Comparison of ENCODE assay signal across 1 cellular context in the genomic region with DNA sequence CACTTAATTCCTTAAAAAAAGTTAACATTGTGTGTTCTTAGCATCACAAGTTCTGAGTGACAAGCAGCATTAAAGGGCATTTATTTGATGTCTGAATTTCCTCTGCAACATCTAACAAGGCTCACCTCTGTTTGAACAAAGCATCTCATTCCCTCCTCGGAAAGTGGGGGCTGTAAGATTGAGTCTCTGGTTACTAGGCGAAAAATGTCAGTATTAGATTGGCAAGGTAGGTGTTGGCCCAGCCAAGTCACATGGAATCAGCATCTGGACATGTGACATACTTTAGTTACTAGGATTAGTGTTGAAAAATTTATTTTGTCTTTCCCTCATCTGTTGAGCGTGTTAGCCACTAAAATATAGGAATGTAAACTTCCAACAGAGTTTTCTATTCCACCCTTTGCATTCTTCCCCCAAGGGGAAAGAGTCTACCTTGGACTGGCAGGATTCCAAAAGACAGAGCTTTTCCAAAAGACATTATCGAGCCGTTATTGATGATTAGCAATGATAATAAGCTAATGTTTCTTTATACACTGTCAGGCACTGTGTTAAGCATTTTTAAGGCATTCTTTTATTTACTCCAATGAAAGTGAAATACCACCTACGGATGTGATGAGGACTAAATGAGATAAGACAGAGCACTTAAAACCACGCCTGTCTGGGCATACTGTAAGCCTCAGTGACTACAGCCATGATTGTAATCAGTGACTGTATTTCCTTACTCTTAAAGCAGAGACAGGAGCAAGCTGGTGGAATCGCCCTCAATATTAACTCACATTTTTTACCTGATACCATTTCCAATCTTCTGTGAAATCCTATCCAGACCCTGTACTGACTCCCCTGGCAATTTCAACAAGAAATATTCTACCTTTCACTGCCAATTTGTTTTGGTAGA.
TF ChIP-seq lines count a peak whose summit lies in the region.

No MANE protein-coding gene starts in this region.

TF ChIP-seq in K562, 482 proteins besides CTCF, POLR2A, EP300 and RAD21 (continued from another document and continues in another):
- TF ChIP-seq, protein P1, sequence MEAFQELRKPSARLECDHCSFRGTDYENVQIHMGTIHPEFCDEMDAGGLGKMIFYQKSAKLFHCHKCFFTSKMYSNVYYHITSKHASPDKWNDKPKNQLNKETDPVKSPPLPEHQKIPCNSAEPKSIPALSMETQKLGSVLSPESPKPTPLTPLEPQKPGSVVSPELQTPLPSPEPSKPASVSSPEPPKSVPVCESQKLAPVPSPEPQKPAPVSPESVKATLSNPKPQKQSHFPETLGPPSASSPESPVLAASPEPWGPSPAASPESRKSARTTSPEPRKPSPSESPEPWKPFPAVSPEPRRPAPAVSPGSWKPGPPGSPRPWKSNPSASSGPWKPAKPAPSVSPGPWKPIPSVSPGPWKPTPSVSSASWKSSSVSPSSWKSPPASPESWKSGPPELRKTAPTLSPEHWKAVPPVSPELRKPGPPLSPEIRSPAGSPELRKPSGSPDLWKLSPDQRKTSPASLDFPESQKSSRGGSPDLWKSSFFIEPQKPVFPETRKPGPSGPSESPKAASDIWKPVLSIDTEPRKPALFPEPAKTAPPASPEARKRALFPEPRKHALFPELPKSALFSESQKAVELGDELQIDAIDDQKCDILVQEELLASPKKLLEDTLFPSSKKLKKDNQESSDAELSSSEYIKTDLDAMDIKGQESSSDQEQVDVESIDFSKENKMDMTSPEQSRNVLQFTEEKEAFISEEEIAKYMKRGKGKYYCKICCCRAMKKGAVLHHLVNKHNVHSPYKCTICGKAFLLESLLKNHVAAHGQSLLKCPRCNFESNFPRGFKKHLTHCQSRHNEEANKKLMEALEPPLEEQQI (IDR thresholded peaks at IDR 0.05), result peak; percentile 51; the same call in 1 of the 2 replicates
- TF ChIP-seq TCF7 (IDR thresholded peaks at IDR 0.05; ENCODE audit: borderline replicate concordance), result no peak
- no peak for TF ChIP-seq U2AF2 (optimal IDR thresholded peaks at IDR 0.05; ENCODE audit: low read depth, low read length)
- TF ChIP-seq DACH1 (IDR thresholded peaks at IDR 0.05; ENCODE audit: partially characterized antibody), result peak; percentile 60
- TF ChIP-seq FOXK1 (CRISPR knock-in tag; IDR thresholded peaks at IDR 0.05; ENCODE audit: borderline replicate concordance), result no peak
- TF ChIP-seq ZNF232 (CRISPR knock-in tag; IDR thresholded peaks at IDR 0.05), result no peak
- TF ChIP-seq MEIS2 (IDR thresholded peaks at IDR 0.05; ENCODE audit: partially characterized antibody), result no peak
- TF ChIP-seq SIN3A (IDR thresholded peaks at IDR 0.05; ENCODE audit: borderline replicate concordance in 2 of 2, control insufficient read depth in 1 of 2, low read depth in 2 of 2, low read length in 2 of 2), result no peak
- TF ChIP-seq, protein P2, sequence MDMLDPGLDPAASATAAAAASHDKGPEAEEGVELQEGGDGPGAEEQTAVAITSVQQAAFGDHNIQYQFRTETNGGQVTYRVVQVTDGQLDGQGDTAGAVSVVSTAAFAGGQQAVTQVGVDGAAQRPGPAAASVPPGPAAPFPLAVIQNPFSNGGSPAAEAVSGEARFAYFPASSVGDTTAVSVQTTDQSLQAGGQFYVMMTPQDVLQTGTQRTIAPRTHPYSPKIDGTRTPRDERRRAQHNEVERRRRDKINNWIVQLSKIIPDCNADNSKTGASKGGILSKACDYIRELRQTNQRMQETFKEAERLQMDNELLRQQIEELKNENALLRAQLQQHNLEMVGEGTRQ (CRISPR knock-in tag; IDR thresholded peaks at IDR 0.05), result no peak
- TF ChIP-seq, protein P3, sequence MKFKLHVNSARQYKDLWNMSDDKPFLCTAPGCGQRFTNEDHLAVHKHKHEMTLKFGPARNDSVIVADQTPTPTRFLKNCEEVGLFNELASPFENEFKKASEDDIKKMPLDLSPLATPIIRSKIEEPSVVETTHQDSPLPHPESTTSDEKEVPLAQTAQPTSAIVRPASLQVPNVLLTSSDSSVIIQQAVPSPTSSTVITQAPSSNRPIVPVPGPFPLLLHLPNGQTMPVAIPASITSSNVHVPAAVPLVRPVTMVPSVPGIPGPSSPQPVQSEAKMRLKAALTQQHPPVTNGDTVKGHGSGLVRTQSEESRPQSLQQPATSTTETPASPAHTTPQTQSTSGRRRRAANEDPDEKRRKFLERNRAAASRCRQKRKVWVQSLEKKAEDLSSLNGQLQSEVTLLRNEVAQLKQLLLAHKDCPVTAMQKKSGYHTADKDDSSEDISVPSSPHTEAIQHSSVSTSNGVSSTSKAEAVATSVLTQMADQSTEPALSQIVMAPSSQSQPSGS (CRISPR knock-in tag; IDR thresholded peaks at IDR 0.05), result no peak
- no peak for TF ChIP-seq FOXA1 (IDR thresholded peaks at IDR 0.05; ENCODE audit: borderline replicate concordance)
- TF ChIP-seq TGIF2 (CRISPR knock-in tag; IDR thresholded peaks at IDR 0.05), result no peak
- TF ChIP-seq FOSL1 (tag; conservative IDR thresholded peaks at IDR 0.05), result peak; percentile 52; the same call in 1 of the 2 replicates
- TF ChIP-seq GTF2F1 (IDR thresholded peaks at IDR 0.05; ENCODE audit: low read depth, low read length), result no peak
- TF ChIP-seq U2AF1 (optimal IDR thresholded peaks at IDR 0.05; ENCODE audit: low read depth, low read length), result no peak
- no peak; the same call in 1 of the 2 replicates for TF ChIP-seq SMARCE1 (IDR thresholded peaks at IDR 0.05)
- TF ChIP-seq, protein P4, sequence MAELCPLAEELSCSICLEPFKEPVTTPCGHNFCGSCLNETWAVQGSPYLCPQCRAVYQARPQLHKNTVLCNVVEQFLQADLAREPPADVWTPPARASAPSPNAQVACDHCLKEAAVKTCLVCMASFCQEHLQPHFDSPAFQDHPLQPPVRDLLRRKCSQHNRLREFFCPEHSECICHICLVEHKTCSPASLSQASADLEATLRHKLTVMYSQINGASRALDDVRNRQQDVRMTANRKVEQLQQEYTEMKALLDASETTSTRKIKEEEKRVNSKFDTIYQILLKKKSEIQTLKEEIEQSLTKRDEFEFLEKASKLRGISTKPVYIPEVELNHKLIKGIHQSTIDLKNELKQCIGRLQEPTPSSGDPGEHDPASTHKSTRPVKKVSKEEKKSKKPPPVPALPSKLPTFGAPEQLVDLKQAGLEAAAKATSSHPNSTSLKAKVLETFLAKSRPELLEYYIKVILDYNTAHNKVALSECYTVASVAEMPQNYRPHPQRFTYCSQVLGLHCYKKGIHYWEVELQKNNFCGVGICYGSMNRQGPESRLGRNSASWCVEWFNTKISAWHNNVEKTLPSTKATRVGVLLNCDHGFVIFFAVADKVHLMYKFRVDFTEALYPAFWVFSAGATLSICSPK (IDR thresholded peaks at IDR 0.05; ENCODE audit: borderline replicate concordance), result no peak
- TF ChIP-seq, protein P5, sequence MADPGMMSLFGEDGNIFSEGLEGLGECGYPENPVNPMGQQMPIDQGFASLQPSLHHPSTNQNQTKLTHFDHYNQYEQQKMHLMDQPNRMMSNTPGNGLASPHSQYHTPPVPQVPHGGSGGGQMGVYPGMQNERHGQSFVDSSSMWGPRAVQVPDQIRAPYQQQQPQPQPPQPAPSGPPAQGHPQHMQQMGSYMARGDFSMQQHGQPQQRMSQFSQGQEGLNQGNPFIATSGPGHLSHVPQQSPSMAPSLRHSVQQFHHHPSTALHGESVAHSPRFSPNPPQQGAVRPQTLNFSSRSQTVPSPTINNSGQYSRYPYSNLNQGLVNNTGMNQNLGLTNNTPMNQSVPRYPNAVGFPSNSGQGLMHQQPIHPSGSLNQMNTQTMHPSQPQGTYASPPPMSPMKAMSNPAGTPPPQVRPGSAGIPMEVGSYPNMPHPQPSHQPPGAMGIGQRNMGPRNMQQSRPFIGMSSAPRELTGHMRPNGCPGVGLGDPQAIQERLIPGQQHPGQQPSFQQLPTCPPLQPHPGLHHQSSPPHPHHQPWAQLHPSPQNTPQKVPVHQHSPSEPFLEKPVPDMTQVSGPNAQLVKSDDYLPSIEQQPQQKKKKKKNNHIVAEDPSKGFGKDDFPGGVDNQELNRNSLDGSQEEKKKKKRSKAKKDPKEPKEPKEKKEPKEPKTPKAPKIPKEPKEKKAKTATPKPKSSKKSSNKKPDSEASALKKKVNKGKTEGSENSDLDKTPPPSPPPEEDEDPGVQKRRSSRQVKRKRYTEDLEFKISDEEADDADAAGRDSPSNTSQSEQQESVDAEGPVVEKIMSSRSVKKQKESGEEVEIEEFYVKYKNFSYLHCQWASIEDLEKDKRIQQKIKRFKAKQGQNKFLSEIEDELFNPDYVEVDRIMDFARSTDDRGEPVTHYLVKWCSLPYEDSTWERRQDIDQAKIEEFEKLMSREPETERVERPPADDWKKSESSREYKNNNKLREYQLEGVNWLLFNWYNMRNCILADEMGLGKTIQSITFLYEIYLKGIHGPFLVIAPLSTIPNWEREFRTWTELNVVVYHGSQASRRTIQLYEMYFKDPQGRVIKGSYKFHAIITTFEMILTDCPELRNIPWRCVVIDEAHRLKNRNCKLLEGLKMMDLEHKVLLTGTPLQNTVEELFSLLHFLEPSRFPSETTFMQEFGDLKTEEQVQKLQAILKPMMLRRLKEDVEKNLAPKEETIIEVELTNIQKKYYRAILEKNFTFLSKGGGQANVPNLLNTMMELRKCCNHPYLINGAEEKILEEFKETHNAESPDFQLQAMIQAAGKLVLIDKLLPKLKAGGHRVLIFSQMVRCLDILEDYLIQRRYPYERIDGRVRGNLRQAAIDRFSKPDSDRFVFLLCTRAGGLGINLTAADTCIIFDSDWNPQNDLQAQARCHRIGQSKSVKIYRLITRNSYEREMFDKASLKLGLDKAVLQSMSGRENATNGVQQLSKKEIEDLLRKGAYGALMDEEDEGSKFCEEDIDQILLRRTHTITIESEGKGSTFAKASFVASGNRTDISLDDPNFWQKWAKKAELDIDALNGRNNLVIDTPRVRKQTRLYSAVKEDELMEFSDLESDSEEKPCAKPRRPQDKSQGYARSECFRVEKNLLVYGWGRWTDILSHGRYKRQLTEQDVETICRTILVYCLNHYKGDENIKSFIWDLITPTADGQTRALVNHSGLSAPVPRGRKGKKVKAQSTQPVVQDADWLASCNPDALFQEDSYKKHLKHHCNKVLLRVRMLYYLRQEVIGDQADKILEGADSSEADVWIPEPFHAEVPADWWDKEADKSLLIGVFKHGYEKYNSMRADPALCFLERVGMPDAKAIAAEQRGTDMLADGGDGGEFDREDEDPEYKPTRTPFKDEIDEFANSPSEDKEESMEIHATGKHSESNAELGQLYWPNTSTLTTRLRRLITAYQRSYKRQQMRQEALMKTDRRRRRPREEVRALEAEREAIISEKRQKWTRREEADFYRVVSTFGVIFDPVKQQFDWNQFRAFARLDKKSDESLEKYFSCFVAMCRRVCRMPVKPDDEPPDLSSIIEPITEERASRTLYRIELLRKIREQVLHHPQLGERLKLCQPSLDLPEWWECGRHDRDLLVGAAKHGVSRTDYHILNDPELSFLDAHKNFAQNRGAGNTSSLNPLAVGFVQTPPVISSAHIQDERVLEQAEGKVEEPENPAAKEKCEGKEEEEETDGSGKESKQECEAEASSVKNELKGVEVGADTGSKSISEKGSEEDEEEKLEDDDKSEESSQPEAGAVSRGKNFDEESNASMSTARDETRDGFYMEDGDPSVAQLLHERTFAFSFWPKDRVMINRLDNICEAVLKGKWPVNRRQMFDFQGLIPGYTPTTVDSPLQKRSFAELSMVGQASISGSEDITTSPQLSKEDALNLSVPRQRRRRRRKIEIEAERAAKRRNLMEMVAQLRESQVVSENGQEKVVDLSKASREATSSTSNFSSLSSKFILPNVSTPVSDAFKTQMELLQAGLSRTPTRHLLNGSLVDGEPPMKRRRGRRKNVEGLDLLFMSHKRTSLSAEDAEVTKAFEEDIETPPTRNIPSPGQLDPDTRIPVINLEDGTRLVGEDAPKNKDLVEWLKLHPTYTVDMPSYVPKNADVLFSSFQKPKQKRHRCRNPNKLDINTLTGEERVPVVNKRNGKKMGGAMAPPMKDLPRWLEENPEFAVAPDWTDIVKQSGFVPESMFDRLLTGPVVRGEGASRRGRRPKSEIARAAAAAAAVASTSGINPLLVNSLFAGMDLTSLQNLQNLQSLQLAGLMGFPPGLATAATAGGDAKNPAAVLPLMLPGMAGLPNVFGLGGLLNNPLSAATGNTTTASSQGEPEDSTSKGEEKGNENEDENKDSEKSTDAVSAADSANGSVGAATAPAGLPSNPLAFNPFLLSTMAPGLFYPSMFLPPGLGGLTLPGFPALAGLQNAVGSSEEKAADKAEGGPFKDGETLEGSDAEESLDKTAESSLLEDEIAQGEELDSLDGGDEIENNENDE (IDR thresholded peaks at IDR 0.05; ENCODE audit: low read depth, low read length), result no peak
- TF ChIP-seq MYBL2 (IDR thresholded peaks at IDR 0.05; ENCODE audit: low read depth), result no peak
- no peak for TF ChIP-seq MYBL2 (CRISPR knock-in tag; IDR thresholded peaks at IDR 0.05; ENCODE audit: borderline replicate concordance)
- TF ChIP-seq RBBP5 (IDR thresholded peaks at IDR 0.05; ENCODE audit: borderline replicate concordance, insufficient read depth, low read length, poor library complexity, severe bottlenecking), result no peak
- peak; percentile 62 for TF ChIP-seq ETV1 (tag; conservative IDR thresholded peaks at IDR 0.05; ENCODE audit: low read depth)
- TF ChIP-seq CXXC5 (CRISPR knock-in tag; IDR thresholded peaks at IDR 0.05), result no peak
- no peak for TF ChIP-seq KDM2B (CRISPR knock-in tag; IDR thresholded peaks at IDR 0.05)
- no peak for TF ChIP-seq GATA2 (CRISPR knock-in tag; IDR thresholded peaks at IDR 0.05)
- TF ChIP-seq, protein P6, sequence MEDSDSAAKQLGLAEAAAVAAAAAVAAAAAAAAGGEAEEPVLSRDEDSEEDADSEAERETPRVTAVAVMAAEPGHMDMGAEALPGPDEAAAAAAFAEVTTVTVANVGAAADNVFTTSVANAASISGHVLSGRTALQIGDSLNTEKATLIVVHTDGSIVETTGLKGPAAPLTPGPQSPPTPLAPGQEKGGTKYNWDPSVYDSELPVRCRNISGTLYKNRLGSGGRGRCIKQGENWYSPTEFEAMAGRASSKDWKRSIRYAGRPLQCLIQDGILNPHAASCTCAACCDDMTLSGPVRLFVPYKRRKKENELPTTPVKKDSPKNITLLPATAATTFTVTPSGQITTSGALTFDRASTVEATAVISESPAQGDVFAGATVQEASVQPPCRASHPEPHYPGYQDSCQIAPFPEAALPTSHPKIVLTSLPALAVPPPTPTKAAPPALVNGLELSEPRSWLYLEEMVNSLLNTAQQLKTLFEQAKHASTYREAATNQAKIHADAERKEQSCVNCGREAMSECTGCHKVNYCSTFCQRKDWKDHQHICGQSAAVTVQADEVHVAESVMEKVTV (CRISPR knock-in tag; IDR thresholded peaks at IDR 0.05), result 0 out of 2 replicates have a peak, but pooled peaks have one; percentile 25
- no peak for TF ChIP-seq NONO (IDR thresholded peaks at IDR 0.05; ENCODE audit: low read depth in 2 of 2, low read length in 1 of 2)
- no peak for TF ChIP-seq PYGO2 (tag; IDR thresholded peaks at IDR 0.05)
- TF ChIP-seq, protein P7, sequence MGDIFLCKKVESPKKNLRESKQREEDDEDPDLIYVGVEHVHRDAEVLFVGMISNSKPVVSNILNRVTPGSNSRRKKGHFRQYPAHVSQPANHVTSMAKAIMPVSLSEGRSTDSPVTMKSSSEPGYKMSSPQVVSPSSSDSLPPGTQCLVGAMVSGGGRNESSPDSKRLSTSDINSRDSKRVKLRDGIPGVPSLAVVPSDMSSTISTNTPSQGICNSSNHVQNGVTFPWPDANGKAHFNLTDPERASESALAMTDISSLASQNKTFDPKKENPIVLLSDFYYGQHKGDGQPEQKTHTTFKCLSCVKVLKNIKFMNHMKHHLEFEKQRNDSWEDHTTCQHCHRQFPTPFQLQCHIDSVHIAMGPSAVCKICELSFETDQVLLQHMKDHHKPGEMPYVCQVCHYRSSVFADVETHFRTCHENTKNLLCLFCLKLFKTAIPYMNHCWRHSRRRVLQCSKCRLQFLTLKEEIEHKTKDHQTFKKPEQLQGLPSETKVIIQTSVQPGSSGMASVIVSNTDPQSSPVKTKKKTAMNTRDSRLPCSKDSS (IDR thresholded peaks at IDR 0.05; ENCODE audit: low read depth, partially characterized antibody), result no peak
- no peak for TF ChIP-seq SMARCC2 (IDR thresholded peaks at IDR 0.05; ENCODE audit: low read depth)
- TF ChIP-seq DPF2 (IDR thresholded peaks at IDR 0.05), result peak; percentile 78
- TF ChIP-seq LARP7 (IDR thresholded peaks at IDR 0.05), result no peak
- TF ChIP-seq DMBX1 (CRISPR knock-in tag; IDR thresholded peaks at IDR 0.05; ENCODE audit: borderline replicate concordance), result 0 out of 2 replicates have a peak, but pooled peaks have one; percentile 26
- TF ChIP-seq ZNF124 (CRISPR knock-in tag; IDR thresholded peaks at IDR 0.05), result no peak
- no peak for TF ChIP-seq ZNF217 (CRISPR knock-in tag; IDR thresholded peaks at IDR 0.05)
